1 cellular context compared by ENCODE assay signal in the genomic region with DNA sequence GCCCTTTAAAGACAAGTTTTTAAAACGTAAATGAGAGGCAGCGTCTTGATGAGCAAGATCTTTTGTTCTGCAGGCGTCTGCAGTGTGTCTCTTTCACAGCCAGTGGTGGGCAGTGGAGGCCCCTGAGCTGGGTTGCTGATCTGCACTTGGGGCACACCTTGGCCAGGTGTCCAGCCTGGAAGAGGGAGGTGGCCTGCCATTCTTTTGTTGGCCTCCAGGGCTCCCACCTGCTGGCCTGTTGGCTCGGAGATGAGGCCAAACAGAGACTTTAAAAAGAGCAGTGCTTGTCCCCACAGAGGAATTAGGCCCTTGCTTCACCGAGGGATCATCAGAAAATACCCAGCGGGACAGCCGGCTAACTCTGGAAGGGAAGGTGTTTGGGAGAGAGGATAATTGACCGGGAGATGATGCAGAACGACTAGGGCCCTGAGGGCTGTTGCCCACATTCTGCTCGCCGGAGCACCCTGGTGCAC.
TF ChIP-seq lines count a peak whose summit lies in the region.

No MANE protein-coding gene starts in this region.

TF ChIP-seq in K562, 482 proteins besides CTCF, POLR2A, EP300 and RAD21 (continued from another document and continues in another):
- TF ChIP-seq, protein P1, sequence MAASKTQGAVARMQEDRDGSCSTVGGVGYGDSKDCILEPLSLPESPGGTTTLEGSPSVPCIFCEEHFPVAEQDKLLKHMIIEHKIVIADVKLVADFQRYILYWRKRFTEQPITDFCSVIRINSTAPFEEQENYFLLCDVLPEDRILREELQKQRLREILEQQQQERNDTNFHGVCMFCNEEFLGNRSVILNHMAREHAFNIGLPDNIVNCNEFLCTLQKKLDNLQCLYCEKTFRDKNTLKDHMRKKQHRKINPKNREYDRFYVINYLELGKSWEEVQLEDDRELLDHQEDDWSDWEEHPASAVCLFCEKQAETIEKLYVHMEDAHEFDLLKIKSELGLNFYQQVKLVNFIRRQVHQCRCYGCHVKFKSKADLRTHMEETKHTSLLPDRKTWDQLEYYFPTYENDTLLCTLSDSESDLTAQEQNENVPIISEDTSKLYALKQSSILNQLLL (CRISPR knock-in tag; IDR thresholded peaks at IDR 0.05; ENCODE audit: borderline replicate concordance) = no peak
- TF ChIP-seq, protein P2, sequence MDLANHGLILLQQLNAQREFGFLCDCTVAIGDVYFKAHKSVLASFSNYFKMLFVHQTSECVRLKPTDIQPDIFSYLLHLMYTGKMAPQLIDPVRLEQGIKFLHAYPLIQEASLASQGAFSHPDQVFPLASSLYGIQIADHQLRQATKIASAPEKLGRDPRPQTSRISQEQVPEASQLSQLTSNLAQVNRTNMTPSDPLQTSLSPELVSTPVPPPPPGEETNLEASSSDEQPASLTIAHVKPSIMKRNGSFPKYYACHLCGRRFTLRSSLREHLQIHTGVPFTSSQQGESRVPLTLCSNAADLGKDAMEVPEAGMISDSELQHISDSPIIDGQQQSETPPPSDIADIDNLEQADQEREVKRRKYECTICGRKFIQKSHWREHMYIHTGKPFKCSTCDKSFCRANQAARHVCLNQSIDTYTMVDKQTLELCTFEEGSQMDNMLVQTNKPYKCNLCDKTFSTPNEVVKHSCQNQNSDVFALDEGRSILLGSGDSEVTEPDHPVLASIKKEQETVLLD (IDR thresholded peaks at IDR 0.05) = no peak
- no peak for TF ChIP-seq SP2 (IDR thresholded peaks at IDR 0.05; ENCODE audit: extremely low read depth, low read depth, low read length, poor library complexity, severe bottlenecking)
- no peak for TF ChIP-seq CSDE1 (IDR thresholded peaks at IDR 0.05)
- TF ChIP-seq MXI1 (IDR thresholded peaks at IDR 0.05; ENCODE audit: low read depth, low read length) = no peak
- TF ChIP-seq ETS2 (tag; IDR thresholded peaks at IDR 0.05; ENCODE audit: borderline replicate concordance, poor library complexity, severe bottlenecking) = no peak
- TF ChIP-seq, protein P3, sequence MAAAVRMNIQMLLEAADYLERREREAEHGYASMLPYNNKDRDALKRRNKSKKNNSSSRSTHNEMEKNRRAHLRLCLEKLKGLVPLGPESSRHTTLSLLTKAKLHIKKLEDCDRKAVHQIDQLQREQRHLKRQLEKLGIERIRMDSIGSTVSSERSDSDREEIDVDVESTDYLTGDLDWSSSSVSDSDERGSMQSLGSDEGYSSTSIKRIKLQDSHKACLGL (CRISPR knock-in tag; IDR thresholded peaks at IDR 0.05; ENCODE audit: borderline replicate concordance, poor library complexity, severe bottlenecking) = no peak
- no peak for TF ChIP-seq MEIS2 (IDR thresholded peaks at IDR 0.05; ENCODE audit: partially characterized antibody)
- TF ChIP-seq, protein P4, sequence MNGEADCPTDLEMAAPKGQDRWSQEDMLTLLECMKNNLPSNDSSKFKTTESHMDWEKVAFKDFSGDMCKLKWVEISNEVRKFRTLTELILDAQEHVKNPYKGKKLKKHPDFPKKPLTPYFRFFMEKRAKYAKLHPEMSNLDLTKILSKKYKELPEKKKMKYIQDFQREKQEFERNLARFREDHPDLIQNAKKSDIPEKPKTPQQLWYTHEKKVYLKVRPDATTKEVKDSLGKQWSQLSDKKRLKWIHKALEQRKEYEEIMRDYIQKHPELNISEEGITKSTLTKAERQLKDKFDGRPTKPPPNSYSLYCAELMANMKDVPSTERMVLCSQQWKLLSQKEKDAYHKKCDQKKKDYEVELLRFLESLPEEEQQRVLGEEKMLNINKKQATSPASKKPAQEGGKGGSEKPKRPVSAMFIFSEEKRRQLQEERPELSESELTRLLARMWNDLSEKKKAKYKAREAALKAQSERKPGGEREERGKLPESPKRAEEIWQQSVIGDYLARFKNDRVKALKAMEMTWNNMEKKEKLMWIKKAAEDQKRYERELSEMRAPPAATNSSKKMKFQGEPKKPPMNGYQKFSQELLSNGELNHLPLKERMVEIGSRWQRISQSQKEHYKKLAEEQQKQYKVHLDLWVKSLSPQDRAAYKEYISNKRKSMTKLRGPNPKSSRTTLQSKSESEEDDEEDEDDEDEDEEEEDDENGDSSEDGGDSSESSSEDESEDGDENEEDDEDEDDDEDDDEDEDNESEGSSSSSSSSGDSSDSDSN (IDR thresholded peaks at IDR 0.05; ENCODE audit: borderline replicate concordance in 1 of 2, low read depth in 2 of 2, low read length in 2 of 2) = 0 out of 4 replicates have a peak, but pooled peaks of 1 of the 2 experiments have one; percentile 8
- no peak for TF ChIP-seq CBFA2T2 (conservative IDR thresholded peaks at IDR 0.05)
- TF ChIP-seq BHLHE40 (IDR thresholded peaks at IDR 0.05; ENCODE audit: low read length) = no peak
- TF ChIP-seq LARP7 (IDR thresholded peaks at IDR 0.05) = no peak
- TF ChIP-seq, protein P5, sequence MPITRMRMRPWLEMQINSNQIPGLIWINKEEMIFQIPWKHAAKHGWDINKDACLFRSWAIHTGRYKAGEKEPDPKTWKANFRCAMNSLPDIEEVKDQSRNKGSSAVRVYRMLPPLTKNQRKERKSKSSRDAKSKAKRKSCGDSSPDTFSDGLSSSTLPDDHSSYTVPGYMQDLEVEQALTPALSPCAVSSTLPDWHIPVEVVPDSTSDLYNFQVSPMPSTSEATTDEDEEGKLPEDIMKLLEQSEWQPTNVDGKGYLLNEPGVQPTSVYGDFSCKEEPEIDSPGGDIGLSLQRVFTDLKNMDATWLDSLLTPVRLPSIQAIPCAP (CRISPR knock-in tag; IDR thresholded peaks at IDR 0.05; ENCODE audit: borderline replicate concordance) = no peak
- no peak for TF ChIP-seq ZNF24 (IDR thresholded peaks at IDR 0.05)
- TF ChIP-seq NFE2 (IDR thresholded peaks at IDR 0.05; ENCODE audit: low read depth) = no peak
- TF ChIP-seq, protein P6, sequence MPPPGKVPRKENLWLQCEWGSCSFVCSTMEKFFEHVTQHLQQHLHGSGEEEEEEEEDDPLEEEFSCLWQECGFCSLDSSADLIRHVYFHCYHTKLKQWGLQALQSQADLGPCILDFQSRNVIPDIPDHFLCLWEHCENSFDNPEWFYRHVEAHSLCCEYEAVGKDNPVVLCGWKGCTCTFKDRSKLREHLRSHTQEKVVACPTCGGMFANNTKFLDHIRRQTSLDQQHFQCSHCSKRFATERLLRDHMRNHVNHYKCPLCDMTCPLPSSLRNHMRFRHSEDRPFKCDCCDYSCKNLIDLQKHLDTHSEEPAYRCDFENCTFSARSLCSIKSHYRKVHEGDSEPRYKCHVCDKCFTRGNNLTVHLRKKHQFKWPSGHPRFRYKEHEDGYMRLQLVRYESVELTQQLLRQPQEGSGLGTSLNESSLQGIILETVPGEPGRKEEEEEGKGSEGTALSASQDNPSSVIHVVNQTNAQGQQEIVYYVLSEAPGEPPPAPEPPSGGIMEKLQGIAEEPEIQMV (tag; conservative IDR thresholded peaks at IDR 0.05; ENCODE audit: low read depth) = no peak
- TF ChIP-seq RBBP5 (IDR thresholded peaks at IDR 0.05; ENCODE audit: borderline replicate concordance, insufficient read depth, low read length, poor library complexity, severe bottlenecking) = no peak
- TF ChIP-seq ZFPM2 (CRISPR knock-in tag; IDR thresholded peaks at IDR 0.05) = no peak
- TF ChIP-seq ZNF311 (CRISPR knock-in tag; IDR thresholded peaks at IDR 0.05) = no peak; the same call in 1 of the 2 replicates
- no peak for TF ChIP-seq HMGN3 (IDR thresholded peaks at IDR 0.05; ENCODE audit: borderline replicate concordance, extremely low read depth, insufficient read length, low read depth, low read length)
- TF ChIP-seq FIP1L1 (IDR thresholded peaks at IDR 0.05; ENCODE audit: low read depth, low read length, poor library complexity, severe bottlenecking) = no peak
- TF ChIP-seq ARHGAP35 (IDR thresholded peaks at IDR 0.05; ENCODE audit: partially characterized antibody) = no peak
- no peak for TF ChIP-seq SMAD3 (CRISPR knock-in tag; conservative IDR thresholded peaks at IDR 0.05)
- TF ChIP-seq SMARCC2 (IDR thresholded peaks at IDR 0.05; ENCODE audit: low read depth) = no peak
- TF ChIP-seq CREBBP (IDR thresholded peaks at IDR 0.05; ENCODE audit: low read depth, low read length) = no peak
- TF ChIP-seq, protein P7, sequence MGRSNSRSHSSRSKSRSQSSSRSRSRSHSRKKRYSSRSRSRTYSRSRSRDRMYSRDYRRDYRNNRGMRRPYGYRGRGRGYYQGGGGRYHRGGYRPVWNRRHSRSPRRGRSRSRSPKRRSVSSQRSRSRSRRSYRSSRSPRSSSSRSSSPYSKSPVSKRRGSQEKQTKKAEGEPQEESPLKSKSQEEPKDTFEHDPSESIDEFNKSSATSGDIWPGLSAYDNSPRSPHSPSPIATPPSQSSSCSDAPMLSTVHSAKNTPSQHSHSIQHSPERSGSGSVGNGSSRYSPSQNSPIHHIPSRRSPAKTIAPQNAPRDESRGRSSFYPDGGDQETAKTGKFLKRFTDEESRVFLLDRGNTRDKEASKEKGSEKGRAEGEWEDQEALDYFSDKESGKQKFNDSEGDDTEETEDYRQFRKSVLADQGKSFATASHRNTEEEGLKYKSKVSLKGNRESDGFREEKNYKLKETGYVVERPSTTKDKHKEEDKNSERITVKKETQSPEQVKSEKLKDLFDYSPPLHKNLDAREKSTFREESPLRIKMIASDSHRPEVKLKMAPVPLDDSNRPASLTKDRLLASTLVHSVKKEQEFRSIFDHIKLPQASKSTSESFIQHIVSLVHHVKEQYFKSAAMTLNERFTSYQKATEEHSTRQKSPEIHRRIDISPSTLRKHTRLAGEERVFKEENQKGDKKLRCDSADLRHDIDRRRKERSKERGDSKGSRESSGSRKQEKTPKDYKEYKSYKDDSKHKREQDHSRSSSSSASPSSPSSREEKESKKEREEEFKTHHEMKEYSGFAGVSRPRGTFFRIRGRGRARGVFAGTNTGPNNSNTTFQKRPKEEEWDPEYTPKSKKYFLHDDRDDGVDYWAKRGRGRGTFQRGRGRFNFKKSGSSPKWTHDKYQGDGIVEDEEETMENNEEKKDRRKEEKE (IDR thresholded peaks at IDR 0.05; ENCODE audit: borderline replicate concordance in 1 of 2, control insufficient read depth in 1 of 2, low read depth in 2 of 2, low read length in 1 of 2) = 0 out of 4 replicates have a peak, but pooled peaks of 1 of the 2 experiments have one; percentile 8
- no peak for TF ChIP-seq RBM15 (IDR thresholded peaks at IDR 0.05; ENCODE audit: insufficient read depth, low read length)
- TF ChIP-seq TARDBP (IDR thresholded peaks at IDR 0.05) = no peak
- TF ChIP-seq ZNF253 (CRISPR knock-in tag; conservative IDR thresholded peaks at IDR 0.05) = no peak
- TF ChIP-seq, protein P8, sequence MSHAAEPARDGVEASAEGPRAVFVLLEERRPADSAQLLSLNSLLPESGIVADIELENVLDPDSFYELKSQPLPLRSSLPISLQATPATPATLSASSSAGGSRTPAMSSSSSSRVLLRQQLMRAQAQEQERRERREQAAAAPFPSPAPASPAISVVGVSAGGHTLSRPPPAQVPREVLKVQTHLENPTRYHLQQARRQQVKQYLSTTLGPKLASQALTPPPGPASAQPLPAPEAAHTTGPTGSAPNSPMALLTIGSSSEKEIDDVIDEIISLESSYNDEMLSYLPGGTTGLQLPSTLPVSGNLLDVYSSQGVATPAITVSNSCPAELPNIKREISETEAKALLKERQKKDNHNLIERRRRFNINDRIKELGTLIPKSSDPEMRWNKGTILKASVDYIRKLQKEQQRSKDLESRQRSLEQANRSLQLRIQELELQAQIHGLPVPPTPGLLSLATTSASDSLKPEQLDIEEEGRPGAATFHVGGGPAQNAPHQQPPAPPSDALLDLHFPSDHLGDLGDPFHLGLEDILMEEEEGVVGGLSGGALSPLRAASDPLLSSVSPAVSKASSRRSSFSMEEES (CRISPR knock-in tag; IDR thresholded peaks at IDR 0.05) = no peak
- no peak for TF ChIP-seq ELF1 (tag; IDR thresholded peaks at IDR 0.05)
- TF ChIP-seq, protein P9, sequence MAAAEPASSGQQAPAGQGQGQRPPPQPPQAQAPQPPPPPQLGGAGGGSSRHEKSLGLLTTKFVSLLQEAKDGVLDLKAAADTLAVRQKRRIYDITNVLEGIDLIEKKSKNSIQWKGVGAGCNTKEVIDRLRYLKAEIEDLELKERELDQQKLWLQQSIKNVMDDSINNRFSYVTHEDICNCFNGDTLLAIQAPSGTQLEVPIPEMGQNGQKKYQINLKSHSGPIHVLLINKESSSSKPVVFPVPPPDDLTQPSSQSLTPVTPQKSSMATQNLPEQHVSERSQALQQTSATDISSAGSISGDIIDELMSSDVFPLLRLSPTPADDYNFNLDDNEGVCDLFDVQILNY (CRISPR knock-in tag; IDR thresholded peaks at IDR 0.05) = no peak
- TF ChIP-seq, protein P10, sequence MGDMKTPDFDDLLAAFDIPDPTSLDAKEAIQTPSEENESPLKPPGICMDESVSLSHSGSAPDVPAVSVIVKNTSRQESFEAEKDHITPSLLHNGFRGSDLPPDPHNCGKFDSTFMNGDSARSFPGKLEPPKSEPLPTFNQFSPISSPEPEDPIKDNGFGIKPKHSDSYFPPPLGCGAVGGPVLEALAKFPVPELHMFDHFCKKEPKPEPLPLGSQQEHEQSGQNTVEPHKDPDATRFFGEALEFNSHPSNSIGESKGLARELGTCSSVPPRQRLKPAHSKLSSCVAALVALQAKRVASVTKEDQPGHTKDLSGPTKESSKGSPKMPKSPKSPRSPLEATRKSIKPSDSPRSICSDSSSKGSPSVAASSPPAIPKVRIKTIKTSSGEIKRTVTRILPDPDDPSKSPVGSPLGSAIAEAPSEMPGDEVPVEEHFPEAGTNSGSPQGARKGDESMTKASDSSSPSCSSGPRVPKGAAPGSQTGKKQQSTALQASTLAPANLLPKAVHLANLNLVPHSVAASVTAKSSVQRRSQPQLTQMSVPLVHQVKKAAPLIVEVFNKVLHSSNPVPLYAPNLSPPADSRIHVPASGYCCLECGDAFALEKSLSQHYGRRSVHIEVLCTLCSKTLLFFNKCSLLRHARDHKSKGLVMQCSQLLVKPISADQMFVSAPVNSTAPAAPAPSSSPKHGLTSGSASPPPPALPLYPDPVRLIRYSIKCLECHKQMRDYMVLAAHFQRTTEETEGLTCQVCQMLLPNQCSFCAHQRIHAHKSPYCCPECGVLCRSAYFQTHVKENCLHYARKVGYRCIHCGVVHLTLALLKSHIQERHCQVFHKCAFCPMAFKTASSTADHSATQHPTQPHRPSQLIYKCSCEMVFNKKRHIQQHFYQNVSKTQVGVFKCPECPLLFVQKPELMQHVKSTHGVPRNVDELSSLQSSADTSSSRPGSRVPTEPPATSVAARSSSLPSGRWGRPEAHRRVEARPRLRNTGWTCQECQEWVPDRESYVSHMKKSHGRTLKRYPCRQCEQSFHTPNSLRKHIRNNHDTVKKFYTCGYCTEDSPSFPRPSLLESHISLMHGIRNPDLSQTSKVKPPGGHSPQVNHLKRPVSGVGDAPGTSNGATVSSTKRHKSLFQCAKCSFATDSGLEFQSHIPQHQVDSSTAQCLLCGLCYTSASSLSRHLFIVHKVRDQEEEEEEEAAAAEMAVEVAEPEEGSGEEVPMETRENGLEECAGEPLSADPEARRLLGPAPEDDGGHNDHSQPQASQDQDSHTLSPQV (IDR thresholded peaks at IDR 0.05) = no peak
- TF ChIP-seq ZNF408 (CRISPR knock-in tag; IDR thresholded peaks at IDR 0.05; ENCODE audit: low read depth) = no peak
- no peak for TF ChIP-seq ZNF764 (CRISPR knock-in tag; IDR thresholded peaks at IDR 0.05; ENCODE audit: low read depth)
- TF ChIP-seq RBM25 (IDR thresholded peaks at IDR 0.05; ENCODE audit: low read depth, low read length, severe bottlenecking) = no peak
- no peak for TF ChIP-seq RB1 (IDR thresholded peaks at IDR 0.05; ENCODE audit: low read depth)
